ENCODE assay signal across 15 cellular contexts in the genomic region with DNA sequence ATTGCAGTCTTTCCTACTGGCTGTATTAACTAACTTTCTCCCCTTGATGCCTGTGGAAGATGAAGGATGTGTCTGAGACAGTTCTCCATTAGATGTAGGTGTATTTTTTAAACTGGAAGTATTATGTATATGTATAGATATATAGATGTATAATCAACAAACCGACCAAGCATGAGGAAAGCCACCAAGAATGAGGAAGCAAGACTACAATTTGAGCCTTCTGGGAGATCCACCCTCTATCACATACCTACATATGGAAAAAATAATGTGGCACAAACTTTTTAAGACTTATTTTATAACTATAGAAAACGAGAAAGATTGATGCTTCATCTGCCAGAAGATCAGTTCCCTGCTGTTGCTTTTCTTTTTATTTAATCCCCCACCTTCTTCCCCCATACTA.
DNase-seq lines count a peak whose midpoint lies in the region; FAIRE-seq and TF ChIP-seq lines count a peak whose summit lies in the region.
"Had no signal": no experiment of that assay in that cellular context is flagged by ENCODE, and none has a peak within 500 bp of the region (broad histone marks: within the 10 kb centered on the region; RNA-seq: fewer than 3 reads in every experiment).

No MANE protein-coding gene starts in this region.

- H3K27ac ChIP-seq in GM23248 (peak overlapping the region; percentile 73), astrocyte (ENCODE audit: low read depth, low read length) (peak overlapping the region; percentile 4), osteoblast (ENCODE audit: low read depth, low read length) (peak overlapping the region; percentile 23)

- H3K4me3 ChIP-seq in GM23248, result peak overlapping the region; percentile 58
- no peak overlapping the region for H3K4me3 ChIP-seq in astrocyte (ENCODE audit: insufficient read depth, low read depth, low read length)
- H3K4me3 ChIP-seq in osteoblast (ENCODE audit: insufficient read depth, low read length), result no peak overlapping the region
- H3K4me3 ChIP-seq: HAP-1 had no signal

- in situ Hi-C loops in GM23248 (cut with MboI), result no loop called here

- peak overlapping the region; percentile 29 for H3K9ac ChIP-seq in GM23248
- no peak overlapping the region for H3K9ac ChIP-seq in astrocyte (ENCODE audit: low read length)

- peaks cover 27% of the 10 kb centered on the region for H3F3A ChIP-seq in GM23248 (ENCODE audit: insufficient read depth)

- no peaks in the 10 kb centered on the region for H3K79me2 ChIP-seq in GM23248 (ENCODE audit: insufficient read depth)
- no peaks in the 10 kb centered on the region for H3K79me2 ChIP-seq in astrocyte (ENCODE audit: insufficient read depth, low read length)
- no peaks in the 10 kb centered on the region for H3K79me2 ChIP-seq in osteoblast (ENCODE audit: insufficient read depth, low read length)

- 0 to 1% methylated on average over 2 of the region's 2 CpGs for WGBS in GM23248 (ENCODE audit: low coverage in 1 of 2, low lambda C conversion rate in 2 of 2, missing lambda C conversion rate in 2 of 2), 2 experiments

- no peaks in the 10 kb centered on the region for H3K36me3 Mint-ChIP-seq in astrocyte (ENCODE audit: low read depth, unreplicated experiment)
- H3K36me3 Mint-ChIP-seq: CD8-positive, alpha-beta T cell had no signal

- H3K36me3 ChIP-seq in GM23248 (ENCODE audit: low read depth) (no peaks in the 10 kb centered on the region), astrocyte (ENCODE audit: insufficient read depth, low read length) (no peaks in the 10 kb centered on the region), osteoblast (ENCODE audit: insufficient read depth, low read length) (no peaks in the 10 kb centered on the region)
- H3K36me3 ChIP-seq: HAP-1 had no signal

- H3K4me1 Mint-ChIP-seq in astrocyte (ENCODE audit: low read depth, unreplicated experiment), result peaks cover 9% of the 10 kb centered on the region

- H4K20me1 ChIP-seq in GM23248 (ENCODE audit: insufficient read depth) (no peaks in the 10 kb centered on the region), astrocyte (ENCODE audit: insufficient read depth, low read length) (no peaks in the 10 kb centered on the region), osteoblast (ENCODE audit: insufficient read depth, low read length) (no peaks in the 10 kb centered on the region)

- no peaks in the 10 kb centered on the region for H3K9me2 ChIP-seq in GM23248 (ENCODE audit: insufficient read depth)

- H3K4me1 ChIP-seq in GM23248 (ENCODE audit: insufficient read depth), result peaks cover 34% of the 10 kb centered on the region
- H3K4me1 ChIP-seq in astrocyte (ENCODE audit: insufficient read depth, low read length), result peaks cover 5% of the 10 kb centered on the region
- peaks cover 4% of the 10 kb centered on the region for H3K4me1 ChIP-seq in osteoblast (ENCODE audit: insufficient read depth, low read length)
- H3K4me1 ChIP-seq: HAP-1 had no signal

- TF ChIP-seq CTCF in astrocyte (IDR thresholded peaks at IDR 0.05; ENCODE audit: insufficient read depth, low read depth, low read length) (no peak), osteoblast (IDR thresholded peaks at IDR 0.05; ENCODE audit: extremely low read depth, low read depth, low read length) (no peak)

- H3K27me3 ChIP-seq in GM23248 (replicated peaks; ENCODE audit: insufficient read depth), result no peaks in the 10 kb centered on the region
- no peaks in the 10 kb centered on the region for H3K27me3 ChIP-seq in astrocyte (ENCODE audit: insufficient read depth, low read length)
- no peaks in the 10 kb centered on the region for H3K27me3 ChIP-seq in osteoblast (ENCODE audit: insufficient read depth, low read length)

- H2AFZ ChIP-seq in GM23248 (peak overlapping the region; percentile 29), astrocyte (ENCODE audit: low read depth, low read length) (no peak overlapping the region), osteoblast (ENCODE audit: low read length) (no peak overlapping the region)

- H3K9me3 Mint-ChIP-seq in astrocyte (ENCODE audit: unreplicated experiment), result no peaks in the 10 kb centered on the region
- H3K9me3 Mint-ChIP-seq: CD8-positive, alpha-beta T cell had no signal

- no peak overlapping the region for H3K4me3 Mint-ChIP-seq in astrocyte (ENCODE audit: unreplicated experiment)
- H3K4me3 Mint-ChIP-seq: CD8-positive, alpha-beta T cell had no signal

- intact Hi-C loops in cardiac septum (cut with DNase I), result no loop called here

- H3K4me2 ChIP-seq in GM23248 (ENCODE audit: unreplicated experiment) (peak overlapping the region; percentile 73), astrocyte (ENCODE audit: low read length) (peak overlapping the region; percentile 21), osteoblast (ENCODE audit: insufficient read depth, low read length) (no peak overlapping the region)

- FAIRE-seq in astrocyte (lab: Jason Lieb, UNC), result no peak
- FAIRE-seq: A204.1, GM12891, GM19239 had no signal

- DNase-seq in GM23248 (peak; percentile 50), astrocyte (ENCODE audit: low read depth) (no peak), osteoblast (ENCODE audit: insufficient read length, low spot score, missing footprints) (no peak), NCI-H1417 treated with DMSO at 0.1 percent for 48 hours (lab: John Stamatoyannopoulos, UW) (no peak), cardiac septum (ENCODE audit: low spot score) (no peak)
- DNase-seq in activated effector memory CD4-positive, alpha-beta T cell treated with Interleukin-2 at 50 U/mL for 16 hours, result no peak
- DNase-seq: ACHN; AML-193; Calu3; CD8-positive, alpha-beta T cell; DMS79 treated with DMSO at 0.1 percent for 48 hours had no signal

- no peaks in the 10 kb centered on the region for H3K27me3 Mint-ChIP-seq in astrocyte (ENCODE audit: low read depth, unreplicated experiment)

- H3K27ac Mint-ChIP-seq in astrocyte (ENCODE audit: unreplicated experiment), result peak overlapping the region; percentile 13
- H3K27ac Mint-ChIP-seq: CD8-positive, alpha-beta T cell had no signal

- H3K9me3 ChIP-seq in GM23248 (ENCODE audit: low read depth), result no peaks in the 10 kb centered on the region
- no peaks in the 10 kb centered on the region for H3K9me3 ChIP-seq in astrocyte (ENCODE audit: insufficient read depth, low read depth, low read length)
- H3K9me3 ChIP-seq in osteoblast (ENCODE audit: low read depth, low read length), result no peaks in the 10 kb centered on the region
- H3K9me3 ChIP-seq: HAP-1 had no signal

Comparison
In these comparisons a context has a peak if more than half of its experiments do, and no peak if none do; other contexts are left out.
1. H3K27ac ChIP-seq: peak in every context shown above with its lines; median percentile 73 in GM23248; 23 in osteoblast; 4 in astrocyte.